9 cellular contexts compared by ENCODE assay signal in the genomic region with DNA sequence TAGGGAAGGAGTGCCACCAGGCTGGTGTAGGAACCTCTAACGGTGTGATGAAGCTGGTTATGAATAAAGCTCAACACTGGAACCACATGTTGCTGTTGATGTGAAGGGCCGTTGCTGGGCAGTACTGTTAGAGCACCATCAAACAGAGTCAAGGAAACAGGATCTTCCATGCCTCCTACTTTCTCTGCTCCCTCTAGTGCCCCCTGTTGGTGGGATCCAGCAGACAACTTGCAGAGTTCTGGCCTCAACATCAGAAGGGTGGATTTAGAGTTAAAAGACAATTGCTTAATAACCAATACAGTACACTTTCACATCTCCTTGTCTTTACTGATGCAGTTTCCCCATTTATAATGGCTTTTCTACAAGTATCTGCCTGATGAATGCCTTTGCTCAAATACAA.
DNase-seq lines count a peak whose midpoint lies in the region; ATAC-seq and TF ChIP-seq lines count a peak whose summit lies in the region.
"Had no signal": no experiment of that assay in that cellular context is flagged by ENCODE, and none has a peak within 500 bp of the region (broad histone marks: within the 10 kb centered on the region; RNA-seq: fewer than 3 reads in every experiment).

No MANE protein-coding gene starts in this region.

- H3K4me3 ChIP-seq in H7 (ENCODE audit: insufficient read depth, low read depth, low read length) (no peak overlapping the region), RWPE2 (ENCODE audit: severe bottlenecking) (no peak overlapping the region), lower leg skin (ENCODE audit: low read depth, poor library complexity, severe bottlenecking) (no peak overlapping the region), breast epithelium (no peak overlapping the region)

- H3K27me3 ChIP-seq in H7 (ENCODE audit: control insufficient read depth, insufficient read depth, low read length) (no peaks in the 10 kb centered on the region), RWPE2 (ENCODE audit: insufficient read depth, poor library complexity, severe bottlenecking) (no peaks in the 10 kb centered on the region), breast epithelium (no peaks in the 10 kb centered on the region)

- intact Hi-C loops in lower leg skin (cut with DNase I; ENCODE audit: low total_unique reads) (no loop called here), breast epithelium (cut with DNase I; ENCODE audit: low total_unique reads) (no loop called here)

- H3K4me1 ChIP-seq in RWPE2 (ENCODE audit: insufficient read depth, poor library complexity, severe bottlenecking) = no peaks in the 10 kb centered on the region
- H3K4me1 ChIP-seq in breast epithelium = no peaks in the 10 kb centered on the region

- WGBS in lower leg skin, 2 donors = 92 to 100% methylated on average over 2 of the region's 2 CpGs

- peak; percentile 52 for DNase-seq in DMS53 (lab: John Stamatoyannopoulos, UW)
- no peak for DNase-seq in DMS53 treated with DMSO at 0.1 percent for 48 hours (lab: John Stamatoyannopoulos, UW; ENCODE audit: unreplicated experiment)
- peak; percentile 50 for DNase-seq in H7
- DNase-seq in RWPE2 (ENCODE audit: low spot score) = no peak
- DNase-seq in iPS-NIHi11 (ENCODE audit: low spot score) = peak; percentile 50
- no peak for DNase-seq in lower leg skin (ENCODE audit: low spot score in 2 of 2)
- no peak for DNase-seq in breast epithelium (ENCODE audit: low spot score in 2 of 2)
- DNase-seq: islet precursor cell had no signal

- TF ChIP-seq CTCF in RWPE2 (IDR thresholded peaks at IDR 0.05; ENCODE audit: poor library complexity, severe bottlenecking) = peak; percentile 5
- no peak for TF ChIP-seq CTCF in lower leg skin (IDR thresholded peaks at IDR 0.05)
- no peak for TF ChIP-seq CTCF in breast epithelium (IDR thresholded peaks at IDR 0.05)

- no peaks in the 10 kb centered on the region for H3K9me3 ChIP-seq in RWPE2 (ENCODE audit: severe bottlenecking)
- no peaks in the 10 kb centered on the region for H3K9me3 ChIP-seq in breast epithelium

- ATAC-seq in RWPE2 (ENCODE audit: low read depth) (no peak), HG02870 (IDR thresholded peaks at IDR 0.05; ENCODE audit: unreplicated experiment) (no peak)

- no peak for TF ChIP-seq POLR2A in lower leg skin (IDR thresholded peaks at IDR 0.05)
- no peak for TF ChIP-seq POLR2A in breast epithelium (IDR thresholded peaks at IDR 0.05)

- H3K36me3 ChIP-seq in H7 (replicated peaks; ENCODE audit: control insufficient read depth, insufficient read depth, low read length) (no peaks in the 10 kb centered on the region), RWPE2 (ENCODE audit: low read depth) (no peaks in the 10 kb centered on the region), breast epithelium (no peaks in the 10 kb centered on the region)

- H3K27ac ChIP-seq in RWPE2 (ENCODE audit: poor library complexity, severe bottlenecking) = no peak overlapping the region
- H3K27ac ChIP-seq in breast epithelium = no peak overlapping the region

Comparison
In these comparisons a context has a peak if more than half of its experiments do, and no peak if none do; other contexts are left out.
1. DNase-seq: peak in DMS53 (single experiment), H7 (single experiment) and iPS-NIHi11 (single experiment); none in DMS53 treated with DMSO at 0.1 percent for 48 hours (single experiment), RWPE2 (single experiment), lower leg skin (0 of 2) and breast epithelium (0 of 2).